Comparison of ENCODE assay signal across 34 cellular contexts in genomic region chr11:128931661-128932060, GRCh38. TPM values are rescaled to one million over a fixed set of nuclear protein-coding genes. Genes with fewer than 3 reads are reported as not detected.
DNase-seq lines count a peak whose midpoint lies in the region; ATAC-seq, FAIRE-seq and TF ChIP-seq lines count a peak whose summit lies in the region.
"Had no signal": no experiment of that assay in that cellular context is flagged by ENCODE, and none has a peak within 500 bp of the region (broad histone marks: within the 10 kb centered on the region; RNA-seq: fewer than 3 reads in every experiment).

No MANE protein-coding gene starts in this region.

- peak; percentile 39 for DNase-seq in NCI-H2171 (lab: John Stamatoyannopoulos, UW)
- peak; percentile 39 for DNase-seq in RPMI7951 (ENCODE audit: low read depth)
- peak; percentile 52 for DNase-seq in left kidney (ENCODE audit: low read depth, low spot score)
- DNase-seq in vagina (ENCODE audit: extremely low spot score in 2 of 2): no peak
- DNase-seq in GM12892 (ENCODE audit: insufficient read length): no peak
- DNase-seq in EL: no peak
- DNase-seq: activated CD4-positive, alpha-beta T cell treated with anti-CD3 and anti-CD28 coated beads, Interleukin-2, amount 50 U/mL, for 1 hour; activated gamma-delta T cell; activated naive CD8-positive, alpha-beta T cell treated with anti-CD3 and anti-CD28 coated beads for 36 hours; activated T-cell treated with anti-CD3 and anti-CD28 coated beads, Interleukin-2, amount 50 U/mL, for 24 hours; aorta; central memory CD4-positive, alpha-beta T cell; cortex of kidney; DND-41; effector memory CD4-positive, alpha-beta T cell; glutamatergic neuron; HFFc6; left lung; NCI-H1436 treated with DMSO at 0.1 percent for 48 hours; NCI-H774; sigmoid colon; stimulated activated CD4-positive, alpha-beta T cell treated with anti-CD3 and anti-CD28 coated beads, Interleukin-4, amount 100 ng/mL, for 4 hours; T-cell; tibial artery had no signal

- no peak for TF ChIP-seq CTCF in vagina (IDR thresholded peaks at IDR 0.05)

- FAIRE-seq in GM12892 (lab: Jason Lieb, UNC): no peak
- FAIRE-seq: H1, RCC 7860 had no signal

- H3K36me3 ChIP-seq in vagina: no peaks in the 10 kb centered on the region
- H3K36me3 ChIP-seq: BLaER1, left lung, neutrophil, prostate gland, sigmoid colon, tibial artery had no signal

- H3K4me3 ChIP-seq in vagina: no peak overlapping the region
- H3K4me3 ChIP-seq: BLaER1, left lung, prostate gland, sigmoid colon, tibial artery had no signal

- H3K9me3 ChIP-seq in vagina: no peaks in the 10 kb centered on the region
- H3K9me3 ChIP-seq: BLaER1, left lung, neutrophil, prostate gland, sigmoid colon, tibial artery had no signal

- no peak for ATAC-seq in HG03045 (IDR thresholded peaks at IDR 0.05; ENCODE audit: unreplicated experiment)
- ATAC-seq: left lung, T-cell, WTC11 had no signal

- no peak overlapping the region for H3K27ac ChIP-seq in vagina
- H3K27ac ChIP-seq: BLaER1, epithelial cell of prostate, left lung, neutrophil, prostate gland, sigmoid colon, tibial artery had no signal

- TF ChIP-seq POLR2A in vagina (IDR thresholded peaks at IDR 0.05): no peak
- TF ChIP-seq POLR2A in GM12892 (IDR thresholded peaks at IDR 0.05; ENCODE audit: low read depth, low read length): no peak

- no peaks in the 10 kb centered on the region for H3K4me1 ChIP-seq in vagina
- H3K4me1 ChIP-seq: left lung, prostate gland, sigmoid colon, tibial artery had no signal

- intact Hi-C loops in vagina (cut with DNase I): no loop called here

- no peaks in the 10 kb centered on the region for H3K27me3 ChIP-seq in vagina
- H3K27me3 ChIP-seq: BLaER1, neutrophil had no signal

RNA-seq across cellular contexts. Expression of gene TP53AIP1, which starts 11.0 kb away (rescaled TPM):
- total RNA-seq in RPMI7951 (2014; rRNA removed; shearing (Covaris generic)): not detected in 2 replicates
- total RNA-seq in vagina: 3.7 TPM
- polyA plus RNA-seq in GM12892 (2012; ENCODE audit: missing spikeins): not detected
- total RNA-seq: activated naive CD8-positive, alpha-beta T cell treated with anti-CD3 and anti-CD28 coated beads for 36 hours; aorta; H1; HFFc6; T-cell had no signal
- polyA plus RNA-seq: aorta, IgD-negative memory B cell had no signal

RNA-seq across cellular contexts. Expression of gene KCNJ5, which starts 40.5 kb away (rescaled TPM):
- total RNA-seq in RPMI7951 (2014; rRNA removed; shearing (Covaris generic)): under 0.01 TPM in 1 of 2 replicates, not detected in the other
- 1.5 TPM for total RNA-seq in vagina
- not detected for polyA plus RNA-seq in GM12892 (2012; ENCODE audit: missing spikeins)
- total RNA-seq: activated naive CD8-positive, alpha-beta T cell treated with anti-CD3 and anti-CD28 coated beads for 36 hours; H1; HFFc6; HT-29 had no signal
- polyA plus RNA-seq: IgD-negative memory B cell had no signal

Comparison
In these comparisons a context has a peak if more than half of its experiments do, and no peak if none do; other contexts are left out.
1. DNase-seq: peak in NCI-H2171 (single experiment), RPMI7951 (single experiment) and left kidney (single experiment); none in vagina (0 of 2), GM12892 (single experiment) and EL (single experiment).